In the genomic region with DNA sequence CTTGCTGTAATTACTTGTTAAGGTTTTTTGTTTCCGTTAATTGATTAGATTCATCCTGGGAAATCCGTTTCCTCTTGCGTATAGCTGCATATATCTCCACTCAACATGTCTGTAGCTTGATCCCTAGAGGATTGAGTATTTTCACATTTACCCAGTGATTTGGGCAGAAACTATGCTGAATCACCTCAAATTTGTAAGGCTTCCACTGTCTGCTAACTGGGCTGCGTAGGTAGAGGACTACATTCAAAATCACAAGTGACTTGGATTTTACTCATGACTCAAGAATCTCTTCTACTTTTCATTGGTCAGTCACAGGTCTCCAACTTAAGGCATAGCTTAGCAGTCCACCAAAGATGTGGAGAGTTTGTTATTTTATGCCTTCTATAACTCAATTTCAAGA, we compare ENCODE assay signal across 29 cellular contexts.
"Had no signal": no experiment of that assay in that cellular context is flagged by ENCODE, and none has a peak within 500 bp of the region (broad histone marks: within the 10 kb centered on the region; RNA-seq: fewer than 3 reads in every experiment).

No MANE protein-coding gene starts in this region.

- H3K27me3 ChIP-seq: left lung, neural progenitor cell, neutrophil, ovary, right atrium auricular region, right lobe of liver, tibial nerve, upper lobe of left lung had no signal

- H3K36me3 Mint-ChIP-seq: naive thymus-derived CD8-positive, alpha-beta T cell; neural progenitor cell; stimulated activated memory B cell treated with anti-CD40 and anti-IgM and Interleukin-4, amounts not matched to agents 10 μg/mL and 1 μg/mL and 100 μg/mL, for 72 hours had no signal

- ATAC-seq: left colon; left lung; lower lobe of right lung; naive thymus-derived CD8-positive, alpha-beta T cell; right lobe of liver; stimulated activated memory B cell treated with anti-CD40 and anti-IgM and Interleukin-4, amounts not matched to agents 10 μg/mL and 1 μg/mL and 100 μg/mL, for 72 hours; stimulated activated naive CD8-positive, alpha-beta T cell treated with anti-CD3 and anti-CD28 coated beads, Interleukin-15, amount 100 ng/mL, for 72 hours had no signal

- H3K27me3 Mint-ChIP-seq: progenitor cell of endocrine pancreas; stimulated activated memory B cell treated with anti-CD40 and anti-IgM and Interleukin-4, amounts not matched to agents 10 μg/mL and 1 μg/mL and 100 μg/mL, for 72 hours; stimulated activated naive CD8-positive, alpha-beta T cell treated with anti-CD3 and anti-CD28 coated beads, Interleukin-15, amount 100 ng/mL, for 72 hours had no signal

- H3K4me3 Mint-ChIP-seq: naive thymus-derived CD8-positive, alpha-beta T cell; nephron; neural progenitor cell; stimulated activated memory B cell treated with anti-CD40 and anti-IgM and Interleukin-4, amounts not matched to agents 10 μg/mL and 1 μg/mL and 100 μg/mL, for 72 hours; stimulated activated naive CD8-positive, alpha-beta T cell treated with anti-CD3 and anti-CD28 coated beads, Interleukin-15, amount 100 ng/mL, for 72 hours had no signal

- DNase-seq: hippocampal formation; kidney glomerular epithelial cell; left colon; left lung; lower lobe of right lung; mammary epithelial cell; mesenchymal stem cell; naive thymus-derived CD8-positive, alpha-beta T cell; occipital lobe; ovary; right lobe of liver; small intestine; stimulated activated CD4-positive, alpha-beta T cell treated with anti-CD3 and anti-CD28 coated beads, Interleukin-1b, Interleukin-23, amount 100 ng/mL, for 48 hours; stimulated activated CD4-positive, alpha-beta T cell treated with anti-CD3 and anti-CD28 coated beads, Interleukin-2, amount 100 ng/mL, for 48 hours; stimulated activated CD4-positive, alpha-beta T cell treated with anti-CD3 and anti-CD28 coated beads, Interleukin-4, amount 100 ng/mL, for 4 hours; stimulated activated CD8-positive, alpha-beta memory T cell treated with anti-CD3 and anti-CD28 coated beads, Interleukin-4, amount 100 ng/mL, for 48 hours; stimulated activated naive CD4-positive, alpha-beta T cell treated with Interleukin-2 at 50 U/mL for 16 hours; stimulated activated naive CD8-positive, alpha-beta T cell treated with anti-CD3 and anti-CD28 coated beads, Interleukin-15, amount 100 ng/mL, for 72 hours; substantia nigra; upper lobe of left lung had no signal

- H2AFZ ChIP-seq: neural progenitor cell had no signal

- H3K4me1 Mint-ChIP-seq: naive thymus-derived CD8-positive, alpha-beta T cell; nephron; neural progenitor cell; stimulated activated memory B cell treated with anti-CD40 and anti-IgM and Interleukin-4, amounts not matched to agents 10 μg/mL and 1 μg/mL and 100 μg/mL, for 72 hours; stimulated activated naive CD8-positive, alpha-beta T cell treated with anti-CD3 and anti-CD28 coated beads, Interleukin-15, amount 100 ng/mL, for 72 hours had no signal

- H3K27ac Mint-ChIP-seq: naive thymus-derived CD8-positive, alpha-beta T cell; nephron; neural progenitor cell; progenitor cell of endocrine pancreas; stimulated activated memory B cell treated with anti-CD40 and anti-IgM and Interleukin-4, amounts not matched to agents 10 μg/mL and 1 μg/mL and 100 μg/mL, for 72 hours; stimulated activated naive CD8-positive, alpha-beta T cell treated with anti-CD3 and anti-CD28 coated beads, Interleukin-15, amount 100 ng/mL, for 72 hours had no signal

- H3K9ac ChIP-seq: neural progenitor cell had no signal

- H3K4me1 ChIP-seq: left lung, lower lobe of right lung, neural progenitor cell, right atrium auricular region, right lobe of liver, tibial nerve, upper lobe of left lung had no signal

- H3K36me3 ChIP-seq: left lung, lower lobe of right lung, neural progenitor cell, neutrophil, ovary, right atrium auricular region, right lobe of liver, tibial nerve, upper lobe of left lung had no signal

- H3K27ac ChIP-seq: left lung, lower lobe of right lung, neural progenitor cell, neutrophil, ovary, right atrium auricular region, right lobe of liver, tibial nerve, upper lobe of left lung had no signal

- H3K9me3 Mint-ChIP-seq: neural progenitor cell had no signal

- FAIRE-seq: keratinocyte, small intestine, urothelium cell line had no signal

- H3K9me3 ChIP-seq: lower lobe of right lung, neutrophil, ovary, right atrium auricular region, tibial nerve, upper lobe of left lung had no signal

- H3K4me2 ChIP-seq: neural progenitor cell had no signal

- H3K4me3 ChIP-seq: left lung, lower lobe of right lung, neural progenitor cell, ovary, right atrium auricular region, right lobe of liver, tibial nerve, upper lobe of left lung had no signal
